Comparison of ENCODE assay signal across 13 cellular contexts in genomic region chr16:11896776-11897175, GRCh38. TPM values are rescaled to one million over a fixed set of nuclear protein-coding genes. Genes with fewer than 3 reads are reported as not detected.
DNase-seq lines count a peak whose midpoint lies in the region; ATAC-seq and TF ChIP-seq lines count a peak whose summit lies in the region.
"Had no signal": no experiment of that assay in that cellular context is flagged by ENCODE, and none has a peak within 500 bp of the region (broad histone marks: within the 10 kb centered on the region; RNA-seq: fewer than 3 reads in every experiment).

No MANE protein-coding gene starts in this region.

- H3K36me3 Mint-ChIP-seq in naive B cell (peaks cover 8 to 13% of the 10 kb centered on the region in 2 donors), endothelial cell (ENCODE audit: low read depth, unreplicated experiment) (peaks cover 5% of the 10 kb centered on the region)

- peak overlapping the region in 5 of 6 donors; percentile 3 to 88 (median 52) for H3K27ac Mint-ChIP-seq in naive B cell
- H3K27ac Mint-ChIP-seq in endothelial cell (ENCODE audit: unreplicated experiment), result no peak overlapping the region

- H3K9me3 Mint-ChIP-seq in naive B cell (no peaks in the 10 kb centered on the region), endothelial cell (ENCODE audit: unreplicated experiment) (no peaks in the 10 kb centered on the region)

- H3K27me3 Mint-ChIP-seq in naive B cell (no peaks in the 10 kb centered on the region), endothelial cell (ENCODE audit: unreplicated experiment) (peaks cover 2% of the 10 kb centered on the region)

- DNase-seq in Ammon's horn (ENCODE audit: low spot score), result peak; percentile 55
- DNase-seq in LHCN-M2 (ENCODE audit: low read depth), result peak; percentile 65
- DNase-seq in brain pericyte (ENCODE audit: low read depth, low spot score), result peak; percentile 25
- DNase-seq in naive B cell, result no peak
- DNase-seq in endothelial cell (ENCODE audit: low spot score), result no peak
- DNase-seq in T1000 (lab: John Stamatoyannopoulos, UW), result no peak
- no peak for DNase-seq in OCI-M2 (lab: John Stamatoyannopoulos, UW; ENCODE audit: unreplicated experiment)
- DNase-seq: activated CD4-positive, alpha-beta T cell treated with anti-CD3 and anti-CD28 coated beads for 48 hours; cortex of kidney; DMS153; NCI-H2081 treated with DMSO at 0.1 percent for 48 hours; stimulated activated CD8-positive, alpha-beta memory T cell treated with anti-CD3 and anti-CD28 coated beads, Interleukin-4, amount 100 ng/mL, for 48 hours had no signal

- TF ChIP-seq CTCF in endothelial cell (IDR thresholded peaks at IDR 0.05; ENCODE audit: unreplicated experiment), result no peak

- H3K4me3 Mint-ChIP-seq in naive B cell (no peak overlapping the region), endothelial cell (ENCODE audit: unreplicated experiment) (no peak overlapping the region)

- ATAC-seq in naive B cell (ENCODE audit: low read depth in 2 of 2), result no peak
- no peak for ATAC-seq in GM19351 (IDR thresholded peaks at IDR 0.05; ENCODE audit: unreplicated experiment)

- H3K4me1 Mint-ChIP-seq in naive B cell, result peaks cover 17 to 21% (median 19%) of the 10 kb centered on the region in 3 donors
- peaks cover 6% of the 10 kb centered on the region for H3K4me1 Mint-ChIP-seq in endothelial cell (ENCODE audit: unreplicated experiment)

RNA-seq across cellular contexts. Expression of gene GSPT1, which starts 19.0 kb away (rescaled TPM):
- total RNA-seq in LHCN-M2 (2014; rRNA removed) (98.0 and 101 TPM in 2 replicates), endothelial cell (ENCODE audit: unreplicated experiment) (99.8 TPM)
- polyA plus RNA-seq in LHCN-M2 (2012), result 75.7 TPM
- polyA plus RNA-seq in naive B cell (ENCODE audit: low read depth in 6 of 6), result 10 to 100 TPM; 35.4 to 65.5 (median 54.3) TPM

RNA-seq across cellular contexts. Expression of gene NPIPB2, which starts 45.1 kb away (rescaled TPM):
- 1.2 and 1.7 TPM in 2 replicates for total RNA-seq in LHCN-M2 (2014; rRNA removed)
- polyA plus RNA-seq in LHCN-M2 (2012), result 2.0 TPM
- polyA plus RNA-seq in naive B cell (ENCODE audit: low read depth in 6 of 6), result 1 to 10 TPM in 4 of 6 donors, not detected in 2; 1.4 to 8.7 (median 6.1) TPM
- 4.4 TPM for total RNA-seq in endothelial cell (ENCODE audit: unreplicated experiment)

RNA-seq across cellular contexts. Expression of gene RSL1D1, which starts 45.4 kb away (rescaled TPM):
- total RNA-seq in LHCN-M2 (2014; rRNA removed) (216 and 226 TPM in 2 replicates), endothelial cell (ENCODE audit: unreplicated experiment) (86.9 TPM)
- polyA plus RNA-seq in LHCN-M2 (2012), result 60.8 TPM
- polyA plus RNA-seq in naive B cell (ENCODE audit: low read depth in 6 of 6), result 100 to 1,000 TPM in 5 of 6 donors, 10 to 100 TPM in 1; 69.7 to 240 (median 184) TPM

Comparison
In these comparisons a context has a peak if more than half of its experiments do, and no peak if none do; other contexts are left out.
1. DNase-seq: peak in Ammon's horn (single experiment), LHCN-M2 (single experiment) and brain pericyte (single experiment); none in naive B cell (single experiment), endothelial cell (single experiment), T1000 (single experiment) and OCI-M2 (single experiment).